Comparison of ENCODE assay signal across 1 cellular context in genomic region chr1:37814257-37814656, GRCh38.
TF ChIP-seq lines count a peak whose summit lies in the region.

No MANE protein-coding gene starts in this region.

TF ChIP-seq in IMR-90, 13 proteins besides CTCF, POLR2A, EP300 and RAD21:
- TF ChIP-seq MAFK (IDR thresholded peaks at IDR 0.05; ENCODE audit: low read depth, low read length) (no peak), SMC3 (IDR thresholded peaks at IDR 0.05; ENCODE audit: low read depth, low read length) (no peak), USF2 (IDR thresholded peaks at IDR 0.05; ENCODE audit: low read depth, low read length) (no peak), CEBPB (IDR thresholded peaks at IDR 0.05; ENCODE audit: low read depth, low read length) (no peak), MAZ (IDR thresholded peaks at IDR 0.05; ENCODE audit: borderline replicate concordance, low read depth, low read length) (no peak), RFX5 (IDR thresholded peaks at IDR 0.05; ENCODE audit: low read depth, low read length) (no peak), FOS (IDR thresholded peaks at IDR 0.05; ENCODE audit: low read depth, low read length) (no peak), RCOR1 (IDR thresholded peaks at IDR 0.05; ENCODE audit: insufficient replicate concordance, low read length) (no peak)
